ENCODE assay signal across 23 cellular contexts in the genomic region with DNA sequence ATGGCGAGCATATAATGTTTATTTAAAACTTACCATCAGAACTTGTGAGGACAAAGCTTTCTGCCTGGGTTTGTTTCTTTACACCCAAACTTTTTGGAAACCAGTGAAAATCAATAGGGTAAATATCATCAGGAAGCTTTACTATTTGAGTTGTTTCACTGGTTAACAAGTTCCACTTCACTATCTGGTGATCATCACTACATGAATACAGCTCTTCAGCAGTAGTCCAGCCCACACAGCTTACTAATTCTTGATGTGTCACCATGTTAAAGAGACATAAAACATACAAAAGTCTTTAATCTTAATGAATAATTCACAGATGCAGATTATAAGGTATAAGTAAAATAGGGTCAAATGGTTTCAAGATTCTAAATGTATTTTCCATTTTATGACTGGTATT. TPM values are rescaled to one million over a fixed set of nuclear protein-coding genes. Genes with fewer than 3 reads are reported as not detected.
DNase-seq lines count a peak whose midpoint lies in the region; ATAC-seq and TF ChIP-seq lines count a peak whose summit lies in the region.
"Had no signal": no experiment of that assay in that cellular context is flagged by ENCODE, and none has a peak within 500 bp of the region (broad histone marks: within the 10 kb centered on the region; RNA-seq: fewer than 3 reads in every experiment).

No MANE protein-coding gene starts in this region.

- H3K9me3 ChIP-seq in T-helper 17 cell (ENCODE audit: control insufficient read depth, low read length, poor library complexity, severe bottlenecking) = no peaks in the 10 kb centered on the region
- H3K9me3 ChIP-seq in osteoblast (ENCODE audit: low read depth, low read length) = no peaks in the 10 kb centered on the region
- H3K9me3 ChIP-seq: neutrophil, psoas muscle had no signal

- no peaks in the 10 kb centered on the region for H4K20me1 ChIP-seq in osteoblast (ENCODE audit: insufficient read depth, low read length)

- H2AFZ ChIP-seq in osteoblast (ENCODE audit: low read length) = no peak overlapping the region

- peaks cover 24% of the 10 kb centered on the region for H3K4me1 ChIP-seq in osteoblast (ENCODE audit: insufficient read depth, low read length)
- H3K4me1 ChIP-seq: psoas muscle had no signal

- H3K4me3 ChIP-seq in fibroblast of mammary gland (ENCODE audit: control insufficient read depth, low read depth, low read length) = no peak overlapping the region
- no peak overlapping the region for H3K4me3 ChIP-seq in osteoblast (ENCODE audit: insufficient read depth, low read length)
- H3K4me3 ChIP-seq: psoas muscle, skin epidermis had no signal

- H3K4me1 Mint-ChIP-seq in T-helper 17 cell = peaks cover 4% of the 10 kb centered on the region
- H3K4me1 Mint-ChIP-seq: memory B cell had no signal

- H3K4me3 Mint-ChIP-seq in T-helper 17 cell = no peak overlapping the region
- H3K4me3 Mint-ChIP-seq: activated CD8-positive, alpha-beta T cell treated with anti-CD3 and anti-CD28 coated beads for 36 hours; CD4-positive, alpha-beta memory T cell; H9; memory B cell had no signal

- no peaks in the 10 kb centered on the region for H3K36me3 Mint-ChIP-seq in T-helper 17 cell (ENCODE audit: low read depth)

- H3K27me3 Mint-ChIP-seq in T-helper 17 cell = no peaks in the 10 kb centered on the region
- H3K27me3 Mint-ChIP-seq: activated CD8-positive, alpha-beta T cell treated with anti-CD3 and anti-CD28 coated beads for 36 hours; CD4-positive, alpha-beta memory T cell; memory B cell had no signal

- peak overlapping the region; percentile 27 for H3K27ac ChIP-seq in osteoblast (ENCODE audit: low read depth, low read length)
- H3K27ac ChIP-seq: neutrophil, psoas muscle, skin epidermis had no signal

- TF ChIP-seq CTCF in fibroblast of mammary gland (conservative IDR thresholded peaks at IDR 0.05; ENCODE audit: control insufficient read depth, insufficient read depth, low read depth, low read length) = no peak
- TF ChIP-seq CTCF in osteoblast (IDR thresholded peaks at IDR 0.05; ENCODE audit: extremely low read depth, low read depth, low read length) = no peak

- H3K79me2 ChIP-seq in osteoblast (ENCODE audit: insufficient read depth, low read length) = peaks cover 28% of the 10 kb centered on the region

- DNase-seq in HCEC 1CT = peak; percentile 37
- DNase-seq in T-helper 17 cell = no peak
- DNase-seq in fibroblast of mammary gland (ENCODE audit: low read depth) = peak; percentile 78
- peak; percentile 34 for DNase-seq in osteoblast (ENCODE audit: insufficient read length, low spot score, missing footprints)
- no peak for DNase-seq in RPMI8226
- DNase-seq in Kasumi-1 (lab: John Stamatoyannopoulos, UW) = no peak
- no peak for DNase-seq in GDM1 (lab: John Stamatoyannopoulos, UW)
- DNase-seq: activated CD8-positive, alpha-beta T cell treated with anti-CD3 and anti-CD28 coated beads for 36 hours; activated effector memory CD4-positive, alpha-beta T cell treated with Interleukin-2 at 50 U/mL for 16 hours; CD4-positive, alpha-beta memory T cell; H9; NCI-H1105; NCI-H2029 treated with DMSO at 0.1 percent for 48 hours; NCI-H2227 treated with DMSO at 0.1 percent for 48 hours; NCI-H774; psoas muscle; Right ventricle myocardium superior; stimulated activated CD4-positive, alpha-beta T cell treated with anti-CD3 and anti-CD28 coated beads, Interleukin-1b, Interleukin-23, amount 100 ng/mL, for 48 hours; T-helper 9 cell; trophoblast cell had no signal

- peak overlapping the region; percentile 32 for H3K27ac Mint-ChIP-seq in T-helper 17 cell
- H3K27ac Mint-ChIP-seq: activated CD8-positive, alpha-beta T cell treated with anti-CD3 and anti-CD28 coated beads for 36 hours; H9; memory B cell had no signal

- H3K36me3 ChIP-seq in osteoblast (ENCODE audit: insufficient read depth, low read length) = no peaks in the 10 kb centered on the region
- H3K36me3 ChIP-seq: neutrophil had no signal

- H3K27me3 ChIP-seq in osteoblast (ENCODE audit: insufficient read depth, low read length) = no peaks in the 10 kb centered on the region
- H3K27me3 ChIP-seq: neutrophil had no signal

- ATAC-seq in T-helper 17 cell = no peak
- ATAC-seq: activated CD8-positive, alpha-beta T cell treated with anti-CD3 and anti-CD28 coated beads for 36 hours; psoas muscle had no signal

- H3K4me2 ChIP-seq in osteoblast (ENCODE audit: insufficient read depth, low read length) = peak overlapping the region; percentile 40

RNA-seq across cellular contexts. Expression of a gene that starts 17.6 kb away (rescaled TPM):
- total RNA-seq in T-helper 17 cell (10 to 100 TPM; 24.6 to 26.1 TPM), osteoblast (63.0 and 63.6 TPM in 2 replicates)

RNA-seq across cellular contexts. Expression of a gene that starts 18.0 kb away (rescaled TPM):
- total RNA-seq in T-helper 17 cell (10 to 100 TPM; 61.1 to 77.8 TPM), osteoblast (32.9 and 44.2 TPM in 2 replicates)

Comparison
In these comparisons a context has a peak if more than half of its experiments do, and no peak if none do; other contexts are left out.
1. DNase-seq: peak in HCEC 1CT (single experiment), fibroblast of mammary gland (single experiment) and osteoblast (single experiment); none in T-helper 17 cell (0 of 3), RPMI8226 (single experiment), Kasumi-1 (0 of 2) and GDM1 (single experiment).